16 cellular contexts compared by ENCODE assay signal in genomic region chrX:70504772-70505450, GRCh38.
A peak's percentile ranks its signal among the peaks of the same experiment; 100 is the strongest.
DNase-seq lines count a peak whose midpoint lies in the region; ATAC-seq, FAIRE-seq and TF ChIP-seq lines count a peak whose summit lies in the region.
"Had no signal": no experiment of that assay in that cellular context is flagged by ENCODE, and none has a peak within 500 bp of the region (broad histone marks: within the 10 kb centered on the region; RNA-seq: fewer than 3 reads in every experiment).

No MANE protein-coding gene starts in this region.

- intact Hi-C loops in Right ventricle myocardium superior (cut with DNase I) = no loop called here

- no peaks in the 10 kb centered on the region for H3K27me3 Mint-ChIP-seq in T-helper 1 cell treated with Interleukin-12 subunit alpha and Interleukin-12 subunit beta and Interleukin-4 antibody, amounts not matched to agents 30 μg/mL and 1 μg/mL, for 36 hours (ENCODE audit: low read depth)

- H3K4me3 Mint-ChIP-seq in T-helper 1 cell treated with Interleukin-12 subunit alpha and Interleukin-12 subunit beta and Interleukin-4 antibody, amounts not matched to agents 30 μg/mL and 1 μg/mL, for 36 hours = peak overlapping the region; percentile 21

- ATAC-seq in Right ventricle myocardium superior (ENCODE audit: poor library complexity) = no peak
- ATAC-seq: body of pancreas had no signal

- peak; percentile 60 for FAIRE-seq in bronchial epithelial cell (lab: Jason Lieb, UNC)
- FAIRE-seq: GM18507, GM19239 had no signal

- H3K27me3 ChIP-seq in bronchial epithelial cell (ENCODE audit: control insufficient read depth, insufficient read depth, low read length) = no peaks in the 10 kb centered on the region
- H3K27me3 ChIP-seq: body of pancreas, hepatocyte, SJSA1 had no signal

- H3K36me3 Mint-ChIP-seq in T-helper 1 cell treated with Interleukin-12 subunit alpha and Interleukin-12 subunit beta and Interleukin-4 antibody, amounts not matched to agents 30 μg/mL and 1 μg/mL, for 36 hours (ENCODE audit: low read depth) = peaks cover 9% of the 10 kb centered on the region

- H3K4me1 Mint-ChIP-seq in T-helper 1 cell treated with Interleukin-12 subunit alpha and Interleukin-12 subunit beta and Interleukin-4 antibody, amounts not matched to agents 30 μg/mL and 1 μg/mL, for 36 hours (ENCODE audit: low read depth) = peaks cover 36% of the 10 kb centered on the region

- peak overlapping the region; percentile 64 for H3K27ac Mint-ChIP-seq in T-helper 1 cell treated with Interleukin-12 subunit alpha and Interleukin-12 subunit beta and Interleukin-4 antibody, amounts not matched to agents 30 μg/mL and 1 μg/mL, for 36 hours

- no peak overlapping the region for H3K4me3 ChIP-seq in bronchial epithelial cell (ENCODE audit: low read depth, low read length)
- H3K4me3 ChIP-seq: body of pancreas, hepatocyte, SJSA1 had no signal

- no peak for TF ChIP-seq CTCF in bronchial epithelial cell (IDR thresholded peaks at IDR 0.05; ENCODE audit: insufficient read depth, low read length, severe bottlenecking)

- DNase-seq in activated CD8-positive, alpha-beta memory T cell treated with anti-CD3 and anti-CD28 coated beads, Interleukin-2, amount 50 U/mL, for 48 hours = peak; percentile 52
- DNase-seq in activated CD8-positive, alpha-beta memory T cell treated with anti-CD3 and anti-CD28 coated beads for 24 hours = no peak
- DNase-seq in bronchial epithelial cell (ENCODE audit: low read depth) (peak; percentile 58), kidney tubule cell (ENCODE audit: low spot score) (no peak), NCI-H1048 (lab: John Stamatoyannopoulos, UW) (no peak), Right ventricle myocardium superior (no peak)
- DNase-seq in stimulated activated CD8-positive, alpha-beta memory T cell treated with anti-CD3 and anti-CD28 coated beads, Interleukin-7, amount 100 ng/mL, for 48 hours (ENCODE audit: extremely low read depth in 1 of 2, low read depth in 1 of 2) = peak; percentile 22 to 34
- DNase-seq: GF-D8, NCI-H1417, NCI-H345 had no signal

- H3K9me3 Mint-ChIP-seq in T-helper 1 cell treated with Interleukin-12 subunit alpha and Interleukin-12 subunit beta and Interleukin-4 antibody, amounts not matched to agents 30 μg/mL and 1 μg/mL, for 36 hours = no peaks in the 10 kb centered on the region

- peaks cover 2% of the 10 kb centered on the region for H3K36me3 ChIP-seq in bronchial epithelial cell (ENCODE audit: control insufficient read depth, insufficient read depth, low read length)
- H3K36me3 ChIP-seq: SJSA1 had no signal

Comparison
In these comparisons a context has a peak if more than half of its experiments do, and no peak if none do; other contexts are left out.
1. DNase-seq: peak in activated CD8-positive, alpha-beta memory T cell treated with anti-CD3 and anti-CD28 coated beads, Interleukin-2, amount 50 U/mL, for 48 hours (single experiment), bronchial epithelial cell (single experiment) and stimulated activated CD8-positive, alpha-beta memory T cell treated with anti-CD3 and anti-CD28 coated beads, Interleukin-7, amount 100 ng/mL, for 48 hours (2 of 2); none in activated CD8-positive, alpha-beta memory T cell treated with anti-CD3 and anti-CD28 coated beads for 24 hours (single experiment), kidney tubule cell (single experiment), NCI-H1048 (single experiment) and Right ventricle myocardium superior (single experiment).